Comparison of ENCODE assay signal across 8 cellular contexts in genomic region chr19:50046649-50047503, GRCh38. TPM values are rescaled to one million over a fixed set of nuclear protein-coding genes. Genes with fewer than 3 reads are reported as not detected.
A peak's percentile ranks its signal among the peaks of the same experiment; 100 is the strongest.
DNase-seq lines count a peak whose midpoint lies in the region; ATAC-seq, FAIRE-seq and TF ChIP-seq lines count a peak whose summit lies in the region.

No MANE protein-coding gene starts in this region.

- H3K27me3 ChIP-seq in keratinocyte (ENCODE audit: control insufficient read depth, extremely low read depth, insufficient read depth, low read length) = no peaks in the 10 kb centered on the region

- H3K36me3 ChIP-seq in keratinocyte (ENCODE audit: control insufficient read depth in 2 of 2, extremely low read depth in 1 of 2, insufficient read depth in 2 of 2, low read length in 2 of 2) = peaks cover 36 to 50% of the 10 kb centered on the region in 2 experiments

- H3K4me3 ChIP-seq in keratinocyte (ENCODE audit: control insufficient read depth in 2 of 3, extremely low read depth in 1 of 3, insufficient read depth in 2 of 3, low read depth in 1 of 3, low read length in 3 of 3) = no peak overlapping the region

- H3K79me2 ChIP-seq in keratinocyte (ENCODE audit: control insufficient read depth, insufficient read depth, low read length) = no peaks in the 10 kb centered on the region

- H2AFZ ChIP-seq in keratinocyte (ENCODE audit: control insufficient read depth, low read length) = no peak overlapping the region

- H4K20me1 ChIP-seq in keratinocyte (ENCODE audit: control insufficient read depth, extremely low read depth, insufficient read depth, low read length) = no peaks in the 10 kb centered on the region

- ATAC-seq in GM21367 (IDR thresholded peaks at IDR 0.05; ENCODE audit: unreplicated experiment) (no peak), GM21423 (IDR thresholded peaks at IDR 0.05; ENCODE audit: unreplicated experiment) (no peak)

- H3K27ac ChIP-seq in keratinocyte (ENCODE audit: control insufficient read depth, insufficient read depth, low read length) = no peak overlapping the region

- no peak for FAIRE-seq in keratinocyte (lab: Jason Lieb, UNC)

- dilution Hi-C loops in keratinocyte (cut with MboI; ENCODE audit: extremely low pct_ligation_motif_present, low sequenced_read_pairs) = no loop called here

- no peak overlapping the region for H3K9ac ChIP-seq in keratinocyte (ENCODE audit: control insufficient read depth, extremely low read depth, insufficient read depth, low read length)

- no peaks in the 10 kb centered on the region for H3K9me1 ChIP-seq in keratinocyte (ENCODE audit: control insufficient read depth, extremely low read depth, insufficient read depth, low read length)

- H3K9me3 ChIP-seq in keratinocyte (ENCODE audit: control insufficient read depth, low read depth, low read length) = peaks cover 45% of the 10 kb centered on the region

- DNase-seq in NCI-H187 (lab: John Stamatoyannopoulos, UW) = peak; percentile 19 to 29
- DNase-seq in NCI-H187 treated with DMSO at 0.1 percent for 48 hours (lab: John Stamatoyannopoulos, UW) = no peak
- DNase-seq in RPMI8226 = peak; percentile 37
- DNase-seq in amniotic stem cell (lab: John Stamatoyannopoulos, UW) = peak; percentile 10
- DNase-seq in keratinocyte (ENCODE audit: low read depth, low spot score) = no peak
- peak in 2 of 3 experiments; percentile 43 to 56 for DNase-seq in stimulated activated CD4-positive, alpha-beta T cell treated with anti-CD3 and anti-CD28 coated beads, TNF-alpha, amount 100 ng/mL, for 24 hours (ENCODE audit: low read depth in 3 of 3)

- TF ChIP-seq CTCF in keratinocyte (optimal IDR thresholded peaks at IDR 0.05 in 1 of 3, IDR thresholded peaks at IDR 0.05 in 1 of 3, conservative IDR thresholded peaks at IDR 0.05 in 1 of 3; ENCODE audit: extremely low read depth in 1 of 3, insufficient read depth in 2 of 3, low read length in 3 of 3) = peak; percentile 41 to 58 (median 50)

- no peak overlapping the region for H3K4me2 ChIP-seq in keratinocyte (ENCODE audit: control insufficient read depth, extremely low read depth, insufficient read depth, low read depth, low read length)

- H3K4me1 ChIP-seq in keratinocyte (ENCODE audit: control insufficient read depth, extremely low read depth, insufficient read depth, low read length) = peaks cover 3% of the 10 kb centered on the region

RNA-seq across cellular contexts. Expression of gene ZNF473, which starts 21.1 kb away (rescaled TPM):
- 5.4 to 9.3 TPM (median 7.7 TPM) in 3 replicates for polyA plus RNA-seq in keratinocyte
- polyA plus RNA-seq in keratinocyte (2011; ENCODE audit: low read depth) = 4.8 TPM
- 5.4 and 8.0 TPM in 2 replicates for polyA plus RNA-seq in keratinocyte (2011; cell fraction: cytosol; rRNA removed)
- polyA plus RNA-seq in keratinocyte (2011; cell fraction: nucleus; rRNA removed) = 11.7 and 12.4 TPM in 2 replicates
- 3.9 and 7.3 TPM in 2 replicates for polyA plus RNA-seq in keratinocyte (2012; ENCODE audit: low replicate concordance)
- 6.4 to 11.6 TPM (median 9.3 TPM) in 3 replicates for polyA minus RNA-seq in keratinocyte
- polyA minus RNA-seq in keratinocyte (2011; cell fraction: cytosol; rRNA and poly(A)+ RNA removed) = 7.3 TPM
- polyA minus RNA-seq in keratinocyte (2011; cell fraction: nucleus; rRNA and poly(A)+ RNA removed) = 7.2 and 9.9 TPM in 2 replicates

RNA-seq across cellular contexts. Expression of gene VRK3, which starts 21.7 kb away (rescaled TPM):
- 15.6 to 36.0 TPM (median 16.2 TPM) in 3 replicates for polyA plus RNA-seq in keratinocyte
- polyA plus RNA-seq in keratinocyte (2011; ENCODE audit: low read depth) = 27.6 TPM
- 21.6 and 25.9 TPM in 2 replicates for polyA plus RNA-seq in keratinocyte (2011; cell fraction: cytosol; rRNA removed)
- 44.4 and 46.5 TPM in 2 replicates for polyA plus RNA-seq in keratinocyte (2011; cell fraction: nucleus; rRNA removed)
- 21.0 and 26.0 TPM in 2 replicates for polyA plus RNA-seq in keratinocyte (2012; ENCODE audit: low replicate concordance)
- polyA minus RNA-seq in keratinocyte = 12.5 to 30.3 TPM (median 15.5 TPM) in 3 replicates
- 5.8 TPM for polyA minus RNA-seq in keratinocyte (2011; cell fraction: cytosol; rRNA and poly(A)+ RNA removed)
- 10.8 and 25.1 TPM in 2 replicates for polyA minus RNA-seq in keratinocyte (2011; cell fraction: nucleus; rRNA and poly(A)+ RNA removed)

Comparison
In these comparisons a context has a peak if more than half of its experiments do, and no peak if none do; other contexts are left out.
1. DNase-seq: peak in NCI-H187 (2 of 2), RPMI8226 (single experiment), amniotic stem cell (single experiment) and stimulated activated CD4-positive, alpha-beta T cell treated with anti-CD3 and anti-CD28 coated beads, TNF-alpha, amount 100 ng/mL, for 24 hours (2 of 3); none in NCI-H187 treated with DMSO at 0.1 percent for 48 hours (single experiment) and keratinocyte (single experiment).